Comparison of ENCODE assay signal across 11 cellular contexts in the genomic region with DNA sequence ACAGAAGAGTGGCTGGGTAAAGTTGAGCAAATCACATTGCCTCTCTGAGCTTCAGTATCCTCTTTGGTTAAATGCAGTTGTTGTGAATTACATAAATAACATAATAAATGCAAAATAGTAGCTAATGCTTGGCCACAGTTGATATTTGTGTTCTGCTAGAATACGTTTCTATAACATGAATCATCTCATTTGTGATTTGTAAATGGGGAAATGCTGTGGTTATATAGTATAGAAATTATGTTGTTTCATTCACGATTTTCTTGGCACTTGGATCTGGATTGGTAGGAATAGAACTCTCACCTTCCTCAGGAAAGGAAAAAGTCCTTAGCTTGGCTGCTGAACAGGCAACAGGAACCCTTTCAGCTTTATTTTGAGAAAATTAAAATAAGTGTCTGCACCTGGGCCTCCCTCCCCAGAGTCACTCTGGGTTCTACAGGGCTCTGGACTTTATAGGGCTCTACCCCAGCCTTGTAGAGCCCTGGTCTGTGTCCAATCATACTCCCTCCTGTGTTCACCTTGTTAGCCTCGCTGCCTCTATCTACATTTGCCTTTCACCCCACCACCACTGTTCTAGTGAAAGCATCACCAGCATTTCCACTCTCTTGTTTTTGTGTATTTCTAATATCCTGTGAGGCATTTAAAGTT.
DNase-seq lines count a peak whose midpoint lies in the region; ATAC-seq and TF ChIP-seq lines count a peak whose summit lies in the region.
"Had no signal": no experiment of that assay in that cellular context is flagged by ENCODE, and none has a peak within 500 bp of the region (broad histone marks: within the 10 kb centered on the region; RNA-seq: fewer than 3 reads in every experiment).

No MANE protein-coding gene starts in this region.

- peaks cover 0 to 2% (median 0%) of the 10 kb centered on the region in 3 donors for H3K27me3 Mint-ChIP-seq in CD14-positive monocyte (ENCODE audit: low read depth in 3 of 3)
- H3K27me3 Mint-ChIP-seq in effector memory CD8-positive, alpha-beta T cell: no peaks in the 10 kb centered on the region

- peaks cover 57% of the 10 kb centered on the region for H3K4me1 Mint-ChIP-seq in CD14-positive monocyte
- peaks cover 35 to 53% of the 10 kb centered on the region in 2 donors for H3K4me1 Mint-ChIP-seq in effector memory CD8-positive, alpha-beta T cell (ENCODE audit: low read depth in 2 of 2)

- intact Hi-C loops in CD14-positive monocyte (cut with micrococcal nuclease): no loop called here

- peaks cover 2 to 6% of the 10 kb centered on the region in 2 donors for H3K36me3 Mint-ChIP-seq in CD14-positive monocyte
- H3K36me3 Mint-ChIP-seq in effector memory CD8-positive, alpha-beta T cell (ENCODE audit: insufficient read depth): peaks cover 12% of the 10 kb centered on the region

- H3K27ac Mint-ChIP-seq in CD14-positive monocyte: peak overlapping the region; percentile 50 to 91 (median 77)
- H3K27ac Mint-ChIP-seq in effector memory CD8-positive, alpha-beta T cell: peak overlapping the region; percentile 8 to 84

- DNase-seq in CD14-positive monocyte (ENCODE audit: low spot score) (no peak), GM12865 (ENCODE audit: low read depth) (no peak), NCI-H526 (lab: John Stamatoyannopoulos, UW) (peak; percentile 64 to 74), COR-L47 (lab: John Stamatoyannopoulos, UW) (no peak), AG08396 (ENCODE audit: low spot score) (no peak), caudate nucleus (lab: John Stamatoyannopoulos, UW) (no peak), nucleus accumbens (lab: John Stamatoyannopoulos, UW) (no peak)
- DNase-seq in effector memory CD8-positive, alpha-beta T cell: no peak
- DNase-seq: stimulated activated CD4-positive, alpha-beta T cell treated with anti-CD3 and anti-CD28 coated beads, Interleukin-15, amount 100 ng/mL, for 24 hours had no signal

- no peaks in the 10 kb centered on the region for H3K9me3 Mint-ChIP-seq in CD14-positive monocyte
- H3K9me3 Mint-ChIP-seq in effector memory CD8-positive, alpha-beta T cell: no peaks in the 10 kb centered on the region

- no peak overlapping the region for H3K27ac ChIP-seq in caudate nucleus (ENCODE audit: low read depth, low read length)
- H3K27ac ChIP-seq: SJSA1 had no signal

- H3K4me3 ChIP-seq in GM12865 (ENCODE audit: low read depth, low read length): peak overlapping the region; percentile 96
- H3K4me3 ChIP-seq: SJSA1 had no signal

- ATAC-seq in effector memory CD8-positive, alpha-beta T cell (replicated peaks): no peak
- ATAC-seq: activated CD4-positive, CD25-positive, alpha-beta regulatory T cell treated with anti-CD3 and anti-CD28 coated beads, Interleukin-2, amount 50 U/mL, for 24 hours had no signal

- peak overlapping the region; percentile 39 to 43 for H3K4me3 Mint-ChIP-seq in CD14-positive monocyte
- H3K4me3 Mint-ChIP-seq in effector memory CD8-positive, alpha-beta T cell: peak overlapping the region; percentile 86 to 91

- TF ChIP-seq CTCF in CD14-positive monocyte (IDR thresholded peaks at IDR 0.05): no peak
- no peak for TF ChIP-seq CTCF in GM12865 (IDR thresholded peaks at IDR 0.05; ENCODE audit: insufficient read depth, low read depth, low read length, missing control alignments)

Comparison
In these comparisons a context has a peak if more than half of its experiments do, and no peak if none do; other contexts are left out.
1. DNase-seq: peak in NCI-H526 (2 of 2); none in CD14-positive monocyte (single experiment), GM12865 (single experiment), effector memory CD8-positive, alpha-beta T cell (0 of 3), COR-L47 (single experiment), AG08396 (single experiment), caudate nucleus (0 of 61) and nucleus accumbens (0 of 56).